16 cellular contexts compared by ENCODE assay signal in the genomic region with DNA sequence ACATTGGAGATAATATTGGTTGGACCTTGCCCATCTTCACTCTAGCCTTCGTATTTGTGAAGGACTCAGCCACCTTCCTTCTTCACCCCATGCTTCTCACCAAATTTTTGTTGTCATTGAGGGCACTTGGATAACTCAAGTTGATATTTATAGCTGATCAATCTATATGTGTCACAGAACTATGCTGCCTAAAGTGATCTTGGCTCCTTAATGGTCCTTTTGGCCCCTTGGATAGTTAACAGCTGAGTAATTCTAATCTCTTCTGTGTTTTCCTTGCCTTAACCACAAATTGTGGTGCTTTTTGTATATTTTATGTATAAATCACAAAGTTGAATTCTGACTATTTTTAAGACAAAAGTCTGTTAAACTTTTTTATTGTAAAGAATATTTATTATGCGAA. TPM values are rescaled to one million over a fixed set of nuclear protein-coding genes. Genes with fewer than 3 reads are reported as not detected.
DNase-seq lines count a peak whose midpoint lies in the region; ATAC-seq and TF ChIP-seq lines count a peak whose summit lies in the region.
"Had no signal": no experiment of that assay in that cellular context is flagged by ENCODE, and none has a peak within 500 bp of the region (broad histone marks: within the 10 kb centered on the region; RNA-seq: fewer than 3 reads in every experiment).

No MANE protein-coding gene starts in this region.

- H3K27ac Mint-ChIP-seq in activated CD4-positive, alpha-beta T cell treated with anti-CD3 and anti-CD28 coated beads for 36 hours = peak overlapping the region; percentile 72
- H3K27ac Mint-ChIP-seq: dendritic cell treated with granulocyte-macrophage colony-stimulating factor and Interleukin-4, amounts not matched to agents 40 ng/mL and 50 ng/mL, for 4 days had no signal

- no peak overlapping the region for H2AFZ ChIP-seq in SK-N-SH (ENCODE audit: low read depth)

- H3K4me1 ChIP-seq in SK-N-SH (ENCODE audit: control insufficient read depth in 1 of 2, insufficient read depth in 2 of 2, low read depth in 1 of 2, low read length in 1 of 2) (peaks cover 0 to under 1% of the 10 kb centered on the region in 2 experiments; a peak in 2 of 4 replicates), esophagus muscularis mucosa (peaks cover 7 to 56% (median 36%) of the 10 kb centered on the region in 4 donors), sigmoid colon (peaks cover 0 to 10% (median 4%) of the 10 kb centered on the region in 4 donors)

- H3K9me3 Mint-ChIP-seq in activated CD4-positive, alpha-beta T cell treated with anti-CD3 and anti-CD28 coated beads for 36 hours (ENCODE audit: low read depth) = no peaks in the 10 kb centered on the region
- H3K9me3 Mint-ChIP-seq: dendritic cell treated with granulocyte-macrophage colony-stimulating factor and Interleukin-4, amounts not matched to agents 40 ng/mL and 50 ng/mL, for 4 days had no signal

- 93% methylated on average over 2 of the region's 2 CpGs for WGBS in SK-N-SH (ENCODE audit: low lambda C conversion rate)
- WGBS in esophagus muscularis mucosa = 82% methylated on average over 2 of the region's 2 CpGs
- 78 to 86% methylated on average over 2 of the region's 2 CpGs for WGBS in sigmoid colon, 2 donors

- no peaks in the 10 kb centered on the region for H3K9me3 ChIP-seq in SK-N-SH
- H3K9me3 ChIP-seq in esophagus muscularis mucosa = no peaks in the 10 kb centered on the region
- no peaks in the 10 kb centered on the region for H3K9me3 ChIP-seq in sigmoid colon
- H3K9me3 ChIP-seq: SJSA1 had no signal

- no peaks in the 10 kb centered on the region; the same call in 1 of the 2 replicates for H4K20me1 ChIP-seq in SK-N-SH (ENCODE audit: insufficient read depth)

- TF ChIP-seq EP300 in SK-N-SH (IDR thresholded peaks at IDR 0.05; ENCODE audit: borderline replicate concordance in 1 of 2, low read depth in 1 of 2, low read length in 1 of 2) (no peak), esophagus muscularis mucosa (IDR thresholded peaks at IDR 0.05) (no peak), sigmoid colon (IDR thresholded peaks at IDR 0.05) (no peak)

- no peak overlapping the region for H3K9ac ChIP-seq in SK-N-SH

- no peak overlapping the region for H3K27ac ChIP-seq in SK-N-SH (ENCODE audit: low read depth in 2 of 2, low read length in 1 of 2)
- H3K27ac ChIP-seq in esophagus muscularis mucosa (replicated peaks in 1 of 4) = peak overlapping the region; percentile 1 to 95 (median 94)
- peak overlapping the region; percentile 25 to 90 (median 62) for H3K27ac ChIP-seq in sigmoid colon
- H3K27ac ChIP-seq: SJSA1 had no signal

- H3K4me2 ChIP-seq in SK-N-SH = no peak overlapping the region

- H3K27me3 ChIP-seq in SK-N-SH (ENCODE audit: insufficient read depth) = no peaks in the 10 kb centered on the region
- H3K27me3 ChIP-seq in esophagus muscularis mucosa = no peaks in the 10 kb centered on the region
- no peaks in the 10 kb centered on the region for H3K27me3 ChIP-seq in sigmoid colon
- H3K27me3 ChIP-seq: SJSA1 had no signal

- CTCF ChIA-PET in activated CD4-positive, alpha-beta T cell treated with anti-CD3 and anti-CD28 coated beads for 36 hours (lab: Charles Lee) = interaction anchor here (0.6 to 1.8 kb wide), 2 partner anchors 15 to 795 kb away, joined by 3 to 4 read pairs; no protein-coding TSS in a partner anchor
- CTCF ChIA-PET in SK-N-SH (lab: Yijun Ruan, JAX) = interaction anchor here (1.0 kb wide), 1 partner anchor 259 kb away, joined by 3 read pairs; no protein-coding TSS in a partner anchor

- peak overlapping the region; percentile 64 for H3K4me3 Mint-ChIP-seq in activated CD4-positive, alpha-beta T cell treated with anti-CD3 and anti-CD28 coated beads for 36 hours
- H3K4me3 Mint-ChIP-seq: dendritic cell treated with granulocyte-macrophage colony-stimulating factor and Interleukin-4, amounts not matched to agents 40 ng/mL and 50 ng/mL, for 4 days had no signal

- H3K4me3 ChIP-seq in SK-N-SH (ENCODE audit: low read depth in 2 of 2, low read length in 1 of 2) (no peak overlapping the region), esophagus muscularis mucosa (peak overlapping the region; percentile 88 to 94 (median 92)), sigmoid colon (peak overlapping the region in 3 of 4 donors; percentile 8 to 88 (median 65))
- H3K4me3 ChIP-seq: SJSA1 had no signal

- peaks cover 26% of the 10 kb centered on the region for H3K4me1 Mint-ChIP-seq in activated CD4-positive, alpha-beta T cell treated with anti-CD3 and anti-CD28 coated beads for 36 hours

- TF ChIP-seq POLR2A in esophagus muscularis mucosa (IDR thresholded peaks at IDR 0.05; ENCODE audit: low read depth) (no peak), sigmoid colon (IDR thresholded peaks at IDR 0.05) (no peak)

- TF ChIP-seq CTCF in SK-N-SH (IDR thresholded peaks at IDR 0.05) = no peak
- no peak for TF ChIP-seq CTCF in esophagus muscularis mucosa (IDR thresholded peaks at IDR 0.05)
- TF ChIP-seq CTCF in sigmoid colon (IDR thresholded peaks at IDR 0.05) = no peak

- no peak for TF ChIP-seq RAD21 in SK-N-SH (IDR thresholded peaks at IDR 0.05; ENCODE audit: low read length)

- peaks cover 66% of the 10 kb centered on the region for H3K36me3 Mint-ChIP-seq in activated CD4-positive, alpha-beta T cell treated with anti-CD3 and anti-CD28 coated beads for 36 hours (ENCODE audit: low read depth)

- H3K36me3 ChIP-seq in SK-N-SH (replicated peaks in 1 of 2; ENCODE audit: control insufficient read depth in 1 of 2, insufficient read depth in 2 of 2, low read length in 1 of 2) (peaks cover 31 to 36% of the 10 kb centered on the region in 2 experiments), esophagus muscularis mucosa (peaks cover 8 to 94% (median 15%) of the 10 kb centered on the region in 4 donors), sigmoid colon (peaks cover 0 to 17% (median 3%) of the 10 kb centered on the region in 4 donors)
- H3K36me3 ChIP-seq: SJSA1 had no signal

- intact Hi-C loops in activated CD4-positive, alpha-beta T cell treated with anti-CD3 and anti-CD28 coated beads for 36 hours (cut with DNase I, micrococcal nuclease) = no loop called here
- intact Hi-C loops in esophagus muscularis mucosa (cut with DNase I) (loop anchor here (5.0 kb wide), 1 partner anchor 709 kb away; no protein-coding TSS in a partner anchor), sigmoid colon (cut with DNase I) (loop anchor here (10.0 kb wide), 1 partner anchor 102 kb away; no protein-coding TSS in a partner anchor)

- H3K9me2 ChIP-seq in SK-N-SH = no peaks in the 10 kb centered on the region

- no peak for ATAC-seq in activated CD4-positive, alpha-beta T cell treated with anti-CD3 and anti-CD28 coated beads for 36 hours

- no peaks in the 10 kb centered on the region for H3F3A ChIP-seq in SK-N-SH (replicated peaks; ENCODE audit: insufficient read depth)

- H3K79me2 ChIP-seq in SK-N-SH (ENCODE audit: insufficient read depth) = peaks cover 41% of the 10 kb centered on the region

- POLR2A ChIA-PET in activated CD4-positive, alpha-beta T cell treated with anti-CD3 and anti-CD28 coated beads for 36 hours (lab: Charles Lee) = no interaction called here
- POLR2A ChIA-PET in SK-N-SH (lab: Yijun Ruan, JAX) = no interaction called here

- peaks cover 2% of the 10 kb centered on the region for H3K27me3 Mint-ChIP-seq in activated CD4-positive, alpha-beta T cell treated with anti-CD3 and anti-CD28 coated beads for 36 hours

- no peak for DNase-seq in activated CD4-positive, alpha-beta T cell treated with anti-CD3 and anti-CD28 coated beads for 36 hours
- no peak for DNase-seq in activated CD4-positive, alpha-beta T cell treated with anti-CD3 and anti-CD28 coated beads, Interleukin-2, amount 50 U/mL, for 48 hours
- DNase-seq in SK-N-SH (no peak), esophagus muscularis mucosa (ENCODE audit: extremely low spot score) (no peak), sigmoid colon (no peak), NCI-H1694 (lab: John Stamatoyannopoulos, UW) (no peak), kidney glomerular epithelial cell (lab: John Stamatoyannopoulos, UW) (no peak), NCI-H526 (lab: John Stamatoyannopoulos, UW) (no peak)
- DNase-seq: 8988T; C1 segment of cervical spinal cord; DND-41; NCI-H1105; posterior cingulate gyrus; stimulated activated CD4-positive, alpha-beta T cell treated with anti-CD3 and anti-CD28 coated beads, Interleukin-15, amount 100 ng/mL, for 24 hours had no signal

TF ChIP-seq in SK-N-SH, 30 proteins besides CTCF, POLR2A, EP300 and RAD21:
- TF ChIP-seq JUND (IDR thresholded peaks at IDR 0.05) (no peak), YY1 (IDR thresholded peaks at IDR 0.05; ENCODE audit: low read depth) (no peak), GATA2 (CRISPR knock-in tag; IDR thresholded peaks at IDR 0.05) (no peak)
- TF ChIP-seq, protein P1, sequence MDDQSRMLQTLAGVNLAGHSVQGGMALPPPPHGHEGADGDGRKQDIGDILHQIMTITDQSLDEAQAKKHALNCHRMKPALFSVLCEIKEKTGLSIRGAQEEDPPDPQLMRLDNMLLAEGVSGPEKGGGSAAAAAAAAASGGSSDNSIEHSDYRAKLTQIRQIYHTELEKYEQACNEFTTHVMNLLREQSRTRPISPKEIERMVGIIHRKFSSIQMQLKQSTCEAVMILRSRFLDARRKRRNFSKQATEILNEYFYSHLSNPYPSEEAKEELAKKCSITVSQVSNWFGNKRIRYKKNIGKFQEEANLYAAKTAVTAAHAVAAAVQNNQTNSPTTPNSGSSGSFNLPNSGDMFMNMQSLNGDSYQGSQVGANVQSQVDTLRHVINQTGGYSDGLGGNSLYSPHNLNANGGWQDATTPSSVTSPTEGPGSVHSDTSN (IDR thresholded peaks at IDR 0.05) = peak; percentile 20; the same call in 1 of the 2 replicates

RNA-seq across cellular contexts. Expression of gene SPRY1, which starts 6.6 kb away (rescaled TPM):
- 10 to 100 TPM; 51.2 to 52.0 TPM for total RNA-seq in activated CD4-positive, alpha-beta T cell treated with anti-CD3 and anti-CD28 coated beads for 36 hours
- 9.2 and 12.4 TPM in 2 replicates for polyA plus RNA-seq in SK-N-SH (2012; rRNA removed)
- polyA plus RNA-seq in SK-N-SH (2012; cell fraction: cytosol; rRNA removed) = 11.2 and 13.1 TPM in 2 replicates
- polyA plus RNA-seq in SK-N-SH (2012; cell fraction: nucleus; rRNA removed) = 11.7 and 15.6 TPM in 2 replicates
- 100 to 1,000 TPM; 103 to 136 (median 136) TPM for total RNA-seq in esophagus muscularis mucosa
- total RNA-seq in sigmoid colon = 10 to 100 TPM; 37.6 to 84.4 (median 56.7) TPM
- polyA plus RNA-seq in sigmoid colon = 10 to 100 TPM in 2 of 3 donors, 1 to 10 TPM in 1; 5.5 to 21.0 (median 18.1) TPM

Comparison
In these comparisons a context has a peak if more than half of its experiments do, and no peak if none do; other contexts are left out.
1. H3K27ac ChIP-seq: peak in esophagus muscularis mucosa (4 of 4) and sigmoid colon (4 of 4); none in SK-N-SH (0 of 2).
2. H3K4me3 ChIP-seq: peak in esophagus muscularis mucosa (4 of 4) and sigmoid colon (3 of 4); none in SK-N-SH (0 of 2).
3. intact Hi-C loops: an anchor here in esophagus muscularis mucosa (5.0 kb wide) and sigmoid colon (10.0 kb wide); none called in activated CD4-positive, alpha-beta T cell treated with anti-CD3 and anti-CD28 coated beads for 36 hours.